Comparison of ENCODE assay signal across 11 cellular contexts in the genomic region with DNA sequence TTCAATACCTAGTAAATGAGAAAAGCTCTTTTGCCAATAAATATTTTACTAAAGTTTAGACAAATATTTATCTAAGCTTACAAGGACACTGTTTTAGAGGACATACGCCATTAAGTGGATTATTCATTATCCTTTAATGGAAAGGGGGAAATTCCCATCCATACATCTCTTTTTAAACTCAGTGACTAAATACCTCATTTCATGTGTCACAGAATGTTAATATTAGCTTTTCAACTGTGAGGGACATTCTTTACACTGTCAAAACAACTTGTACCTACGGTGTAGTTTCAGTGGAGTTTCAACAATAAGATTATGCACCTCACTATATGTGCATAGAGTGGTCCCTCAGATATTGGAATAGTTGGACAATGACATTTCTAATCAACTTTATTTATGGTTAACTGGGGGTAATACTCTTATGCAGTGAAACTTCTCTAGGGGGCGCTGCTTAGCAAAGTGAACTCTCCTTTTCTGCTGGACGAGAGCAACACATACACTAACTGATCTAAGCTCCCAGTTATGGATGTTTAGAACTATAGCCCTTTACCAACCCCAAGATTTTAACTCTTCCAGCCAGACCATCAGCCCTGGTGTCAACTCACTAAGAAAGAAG. TPM values are rescaled to one million over a fixed set of nuclear protein-coding genes. Genes with fewer than 3 reads are reported as not detected.
A peak's percentile ranks its signal among the peaks of the same experiment; 100 is the strongest.
DNase-seq lines count a peak whose midpoint lies in the region; ATAC-seq and TF ChIP-seq lines count a peak whose summit lies in the region.
"Had no signal": no experiment of that assay in that cellular context is flagged by ENCODE, and none has a peak within 500 bp of the region (broad histone marks: within the 10 kb centered on the region; RNA-seq: fewer than 3 reads in every experiment).

No MANE protein-coding gene starts in this region.

- 22 to 24% methylated on average over 4 of the region's 4 CpGs for WGBS in GM23248 (ENCODE audit: low coverage in 1 of 2, low lambda C conversion rate in 2 of 2, missing lambda C conversion rate in 2 of 2), 2 experiments

- H3K4me1 ChIP-seq in GM23248 (ENCODE audit: insufficient read depth) (no peaks in the 10 kb centered on the region), PC-9 (replicated peaks; ENCODE audit: insufficient read depth) (peaks cover 19% of the 10 kb centered on the region)

- peak; percentile 63 for TF ChIP-seq CTCF in PC-9 (conservative IDR thresholded peaks at IDR 0.05)
- no peak for TF ChIP-seq CTCF in GM10266 (IDR thresholded peaks at IDR 0.05; ENCODE audit: control insufficient read depth, insufficient read depth, low read depth, missing control alignments)

- H3K4me2 ChIP-seq in GM23248 (ENCODE audit: unreplicated experiment) = no peak overlapping the region
- H3K4me2 ChIP-seq in PC-9 = no peak overlapping the region

- intact Hi-C loops in PC-9 (cut with micrococcal nuclease; ENCODE audit: unreplicated experiment) = no loop called here

- CTCF ChIA-PET in PC-9 (lab: Charles Lee) = interaction anchor here (0.6 kb wide), 1 partner anchor 44 kb away, joined by 4 read pairs; no protein-coding TSS in a partner anchor

- DNase-seq in Caki2 (ENCODE audit: low read depth) = peak; percentile 19
- DNase-seq in GM23248 = peak; percentile 2
- DNase-seq in PC-9 = no peak
- DNase-seq in iPS-NIHi11 (ENCODE audit: low spot score) = peak; percentile 20
- no peak for DNase-seq in stimulated activated CD4-positive, alpha-beta T cell treated with anti-CD3 and anti-CD28 coated beads, Interleukin-2, amount 100 ng/mL, for 24 hours
- no peak for DNase-seq in G401 (ENCODE audit: low spot score)
- no peak for DNase-seq in GM10266 (ENCODE audit: extremely low spot score)
- DNase-seq: hypothalamus; NCI-H2029; stimulated activated CD4-positive, alpha-beta T cell treated with anti-CD3 and anti-CD28 coated beads, Interleukin-4, amount 100 ng/mL, for 4 hours had no signal

- H4K20me1 ChIP-seq in GM23248 (ENCODE audit: insufficient read depth) = no peaks in the 10 kb centered on the region
- H4K20me1 ChIP-seq in PC-9 (ENCODE audit: insufficient read depth) = no peaks in the 10 kb centered on the region; the same call in 1 of the 2 replicates

- H3F3A ChIP-seq in GM23248 (ENCODE audit: insufficient read depth) (no peaks in the 10 kb centered on the region), PC-9 (ENCODE audit: insufficient read depth, low read depth) (no peaks in the 10 kb centered on the region)

- in situ Hi-C loops in Caki2 (cut with HindIII; ENCODE audit: low pct_unique_long_range_greater_than_20kb, low sequenced_read_pairs) (no loop called here), GM23248 (cut with MboI) (no loop called here), G401 (cut with HindIII; ENCODE audit: low sequenced_read_pairs) (loop anchor here (25.0 kb wide), 1 partner anchor 211 kb away; no protein-coding TSS in a partner anchor)

- H3K9ac ChIP-seq in GM23248 = no peak overlapping the region

- POLR2A ChIA-PET in PC-9 (lab: Charles Lee; ENCODE audit: unreplicated experiment) = no interaction called here

- H3K4me3 ChIP-seq in GM23248 = no peak overlapping the region
- H3K4me3 ChIP-seq in PC-9 = no peak overlapping the region

- H2AFZ ChIP-seq in GM23248 (no peak overlapping the region), PC-9 (no peak overlapping the region)

- H3K27ac ChIP-seq in GM23248 (no peak overlapping the region), PC-9 (no peak overlapping the region)

- no peaks in the 10 kb centered on the region for H3K9me2 ChIP-seq in GM23248 (ENCODE audit: insufficient read depth)
- no peaks in the 10 kb centered on the region for H3K9me2 ChIP-seq in PC-9 (ENCODE audit: insufficient read depth)

- H3K36me3 ChIP-seq in GM23248 (ENCODE audit: low read depth) (no peaks in the 10 kb centered on the region), PC-9 (ENCODE audit: low read depth) (peaks cover 4% of the 10 kb centered on the region; the same call in 1 of the 2 replicates)

- no peaks in the 10 kb centered on the region for H3K27me3 ChIP-seq in GM23248 (replicated peaks; ENCODE audit: insufficient read depth)
- no peaks in the 10 kb centered on the region for H3K27me3 ChIP-seq in PC-9 (ENCODE audit: insufficient read depth, low read depth)

- H3K79me2 ChIP-seq in GM23248 (ENCODE audit: insufficient read depth) = no peaks in the 10 kb centered on the region
- H3K79me2 ChIP-seq in PC-9 (ENCODE audit: low read depth) = peaks cover 61% of the 10 kb centered on the region

- no peaks in the 10 kb centered on the region for H3K9me3 ChIP-seq in GM23248 (ENCODE audit: low read depth)
- H3K9me3 ChIP-seq in PC-9 (ENCODE audit: insufficient read depth, low read depth) = peaks cover 4% of the 10 kb centered on the region; the same call in 1 of the 2 replicates

- ATAC-seq in HG03095 (IDR thresholded peaks at IDR 0.05; ENCODE audit: unreplicated experiment) = no peak

- no TSS peak for BruUV-seq in PC-9 (replicated peaks; lab: Mats Ljungman, UMichigan)

RNA-seq across cellular contexts. Expression of a gene that starts 9.7 kb away (rescaled TPM):
- 1.1 and 3.5 TPM in 2 replicates for total RNA-seq in Caki2 (2014; rRNA removed; shearing (Covaris generic); ENCODE audit: low replicate concordance)
- total RNA-seq in GM23248 (2014; rRNA removed; shearing (Covaris generic)) = not detected in 2 replicates
- polyA plus RNA-seq in GM23248 (2016; fragmentation: Nextera tagmentation; extraction: Ambion mirVana) = not detected in 2 replicates
- total RNA-seq in PC-9 (2021) = 13.4 and 15.0 TPM in 2 replicates
- total RNA-seq in G401 (2014; rRNA removed; shearing (Covaris generic)) = 76.5 and 103 TPM in 2 replicates

Comparison
In these comparisons a context has a peak if more than half of its experiments do, and no peak if none do; other contexts are left out.
1. DNase-seq: peak in Caki2 (single experiment), GM23248 (single experiment) and iPS-NIHi11 (single experiment); none in PC-9 (0 of 2), stimulated activated CD4-positive, alpha-beta T cell treated with anti-CD3 and anti-CD28 coated beads, Interleukin-2, amount 100 ng/mL, for 24 hours (0 of 2), G401 (single experiment) and GM10266 (single experiment).